Comparison of ENCODE assay signal across 8 cellular contexts in genomic region chr3:9732753-9733115, GRCh38. TPM values are rescaled to one million over a fixed set of nuclear protein-coding genes. Genes with fewer than 3 reads are reported as not detected.
A peak's percentile ranks its signal among the peaks of the same experiment; 100 is the strongest.
DNase-seq lines count a peak whose midpoint lies in the region; ATAC-seq and TF ChIP-seq lines count a peak whose summit lies in the region.

No MANE protein-coding gene starts in this region.

- no peak for TF ChIP-seq CTCF in astrocyte of the spinal cord (IDR thresholded peaks at IDR 0.05; ENCODE audit: low read depth, low read length)
- TF ChIP-seq CTCF in liver (IDR thresholded peaks at IDR 0.05; ENCODE audit: low read depth, low read length, missing input control), result no peak
- TF ChIP-seq CTCF in upper lobe of left lung (IDR thresholded peaks at IDR 0.05), result no peak

- H3K27me3 ChIP-seq in liver (ENCODE audit: control insufficient read depth in 4 of 4, insufficient read depth in 4 of 4, low read length in 3 of 4) (no peaks in the 10 kb centered on the region), upper lobe of left lung (no peaks in the 10 kb centered on the region)

- CTCF ChIA-PET in activated naive CD4-positive, alpha-beta T cell treated with anti-CD3 and anti-CD28 coated beads, Interleukin-2, amount 10 ng/mL, durations not matched to agents 7 days and 5 days (lab: Charles Lee), result interaction anchor here (1.2 to 2.1 kb wide), 8 partner anchors 10 to 229 kb away, joined by 3 to 12 read pairs (median 4); partner anchors contain the start of genes ARPC4 and OGG1

- H3K4me3 Mint-ChIP-seq in activated naive CD4-positive, alpha-beta T cell treated with anti-CD3 and anti-CD28 coated beads, Interleukin-2, amount 10 ng/mL, durations not matched to agents 7 days and 5 days, result peak overlapping the region; percentile 99

- H3K4me3 ChIP-seq in astrocyte of the spinal cord (ENCODE audit: low read depth, low read length) (peak overlapping the region; percentile 84), liver (ENCODE audit: low read depth in 1 of 3, low read length in 3 of 3) (peak overlapping the region; percentile 84 to 93 (median 87)), upper lobe of left lung (peak overlapping the region; percentile 61 to 89 (median 80))

- H3K4me1 ChIP-seq in liver (ENCODE audit: control insufficient read depth in 4 of 4, insufficient read depth in 4 of 4, low read length in 3 of 4) (peaks cover 3 to 23% (median 17%) of the 10 kb centered on the region in 4 donors), upper lobe of left lung (peaks cover 21 to 44% (median 24%) of the 10 kb centered on the region in 4 donors)

- TF ChIP-seq POLR2A in upper lobe of left lung (IDR thresholded peaks at IDR 0.05), result no peak

- peaks cover 64% of the 10 kb centered on the region for H3K4me1 Mint-ChIP-seq in activated naive CD4-positive, alpha-beta T cell treated with anti-CD3 and anti-CD28 coated beads, Interleukin-2, amount 10 ng/mL, durations not matched to agents 7 days and 5 days

- no peaks in the 10 kb centered on the region for H3K9me3 ChIP-seq in liver (ENCODE audit: control insufficient read depth in 4 of 4, low read length in 3 of 4)
- H3K9me3 ChIP-seq in upper lobe of left lung, result no peaks in the 10 kb centered on the region

- peaks cover 17% of the 10 kb centered on the region for H3K27me3 Mint-ChIP-seq in activated naive CD4-positive, alpha-beta T cell treated with anti-CD3 and anti-CD28 coated beads, Interleukin-2, amount 10 ng/mL, durations not matched to agents 7 days and 5 days

- TF ChIP-seq RAD21 in liver (IDR thresholded peaks at IDR 0.05), result no peak

- ATAC-seq in upper lobe of left lung (ENCODE audit: low FRiP score in 2 of 2), result no peak
- no peak for ATAC-seq in GM19395 (IDR thresholded peaks at IDR 0.05; ENCODE audit: unreplicated experiment)

- no peak for DNase-seq in activated naive CD4-positive, alpha-beta T cell treated with anti-CD3 and anti-CD28 coated beads, Interleukin-2, amount 10 ng/mL, durations not matched to agents 7 days and 5 days
- DNase-seq in activated naive CD4-positive, alpha-beta T cell treated with anti-CD3 and anti-CD28 coated beads, Interleukin-2, amount 50 U/mL, for 16 hours, result no peak
- DNase-seq in astrocyte of the spinal cord (ENCODE audit: low read depth, low spot score) (no peak), upper lobe of left lung (no peak), NCI-H1048 (lab: John Stamatoyannopoulos, UW) (no peak)
- DNase-seq in stimulated activated CD4-positive, alpha-beta T cell treated with anti-CD3 and anti-CD28 coated beads, Interleukin-12 subunit alpha, Interleukin-12 subunit beta, amount 100 ng/mL, for 4 hours, result no peak

- H3K36me3 Mint-ChIP-seq in activated naive CD4-positive, alpha-beta T cell treated with anti-CD3 and anti-CD28 coated beads, Interleukin-2, amount 10 ng/mL, durations not matched to agents 7 days and 5 days, result peaks cover 33% of the 10 kb centered on the region

- H3K27ac ChIP-seq in liver (ENCODE audit: low read depth in 1 of 2, low read length in 2 of 2), result no peak overlapping the region
- H3K27ac ChIP-seq in upper lobe of left lung, result peak overlapping the region; percentile 93 to 96 (median 96)

- peak overlapping the region in 1 of 2 donors; percentile 90 for H3K9ac ChIP-seq in liver (ENCODE audit: low read depth in 1 of 2, low read length in 2 of 2)

- in situ Hi-C loops in astrocyte of the spinal cord (cut with HindIII; ENCODE audit: low sequenced_read_pairs), result no loop called here

- H3K9me3 Mint-ChIP-seq in activated naive CD4-positive, alpha-beta T cell treated with anti-CD3 and anti-CD28 coated beads, Interleukin-2, amount 10 ng/mL, durations not matched to agents 7 days and 5 days, result no peaks in the 10 kb centered on the region

- H3K27ac Mint-ChIP-seq in activated naive CD4-positive, alpha-beta T cell treated with anti-CD3 and anti-CD28 coated beads, Interleukin-2, amount 10 ng/mL, durations not matched to agents 7 days and 5 days, result peak overlapping the region; percentile 94

- TF ChIP-seq EP300 in upper lobe of left lung (IDR thresholded peaks at IDR 0.05), result no peak

- H3K36me3 ChIP-seq in liver (ENCODE audit: control insufficient read depth in 4 of 4, insufficient read depth in 3 of 4, low read depth in 1 of 4, low read length in 3 of 4) (peaks cover 0 to 21% (median 12%) of the 10 kb centered on the region in 4 donors), upper lobe of left lung (peaks cover 6 to 39% (median 25%) of the 10 kb centered on the region in 4 donors)

- WGBS in liver, result 58% methylated on average over 6 of the region's 6 CpGs
- WGBS in upper lobe of left lung, 2 donors, result 34 to 49% methylated on average over 6 of the region's 6 CpGs

TF ChIP-seq in liver, 16 proteins besides CTCF, POLR2A, EP300 and RAD21:
- TF ChIP-seq GABPA (IDR thresholded peaks at IDR 0.05 in 1 of 2, conservative IDR thresholded peaks at IDR 0.05 in 1 of 2), result no peak
- TF ChIP-seq MAX (IDR thresholded peaks at IDR 0.05), result no peak
- TF ChIP-seq RXRA (IDR thresholded peaks at IDR 0.05), result no peak

RNA-seq across cellular contexts. Expression of gene BRPF1, which starts 1.2 kb away (rescaled TPM):
- 10 to 100 TPM in 1 of 2 donors, 1 to 10 TPM in 1; 9.4 to 11.2 TPM for total RNA-seq in liver
- 1 to 10 TPM; 2.0 to 3.5 TPM for polyA plus RNA-seq in liver
- total RNA-seq in upper lobe of left lung, result 10 to 100 TPM; 18.8 to 44.0 (median 26.5) TPM

RNA-seq across cellular contexts. Expression of gene OGG1, which starts 17.0 kb away (rescaled TPM):
- total RNA-seq in liver, result 10 to 100 TPM in 1 of 2 donors, 1 to 10 TPM in 1; 9.1 to 19.8 TPM
- 10 to 100 TPM in 1 of 2 donors, 1 to 10 TPM in 1; 8.9 to 10.8 TPM for polyA plus RNA-seq in liver
- total RNA-seq in upper lobe of left lung, result 10 to 100 TPM; 13.7 to 49.2 (median 18.3) TPM

RNA-seq across cellular contexts. Expression of gene CPNE9, which starts 29.1 kb away (rescaled TPM):
- not detected for total RNA-seq in liver
- not detected for polyA plus RNA-seq in liver
- total RNA-seq in upper lobe of left lung, result under 1 TPM in 3 of 6 donors, not detected in 3; 0.20 to 0.39 (median 0.30) TPM

RNA-seq across cellular contexts. Expression of gene CAMK1, which starts 37.0 kb away (rescaled TPM):
- total RNA-seq in liver (10 to 100 TPM; 13.8 to 17.3 TPM), upper lobe of left lung (10 to 100 TPM; 19.5 to 44.0 (median 27.6) TPM)
- polyA plus RNA-seq in liver, result 10 to 100 TPM; 16.0 to 20.1 TPM

RNA-seq across cellular contexts. Expression of gene TADA3, which starts 59.5 kb away (rescaled TPM):
- total RNA-seq in liver (10 to 100 TPM; 20.7 to 22.3 TPM), upper lobe of left lung (10 to 100 TPM; 48.2 to 68.0 (median 60.7) TPM)
- 10 to 100 TPM; 16.2 to 27.8 TPM for polyA plus RNA-seq in liver

Comparison
In these comparisons a context has a peak if more than half of its experiments do, and no peak if none do; other contexts are left out.
1. H3K27ac ChIP-seq: peak in upper lobe of left lung (4 of 4); none in liver (0 of 2).
2. Peak in every context shown above with its lines, with median percentiles within 50 percentile points of each other: H3K4me3 ChIP-seq.